In the genomic region with DNA sequence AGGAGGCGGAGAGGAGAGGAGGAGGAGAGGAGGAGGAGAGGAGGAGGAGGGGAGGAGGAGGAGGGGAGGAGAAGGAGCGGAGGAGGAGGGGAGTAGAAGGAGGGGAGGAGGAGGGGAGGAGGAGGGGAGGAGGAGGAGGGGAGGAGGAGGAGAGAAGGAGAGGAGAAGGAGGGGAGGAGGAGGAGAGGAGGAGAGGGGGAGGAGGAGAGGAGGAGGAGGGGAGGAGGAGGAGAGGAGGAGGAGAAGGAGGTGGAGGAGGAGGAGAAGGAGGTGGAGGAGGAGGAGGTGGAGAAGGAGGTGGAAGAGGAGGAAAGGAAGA, we compare ENCODE assay signal across 12 cellular contexts. TPM values are rescaled to one million over a fixed set of nuclear protein-coding genes. Genes with fewer than 3 reads are reported as not detected.
DNase-seq lines count a peak whose midpoint lies in the region; ATAC-seq and TF ChIP-seq lines count a peak whose summit lies in the region.
"Had no signal": no experiment of that assay in that cellular context is flagged by ENCODE, and none has a peak within 500 bp of the region (broad histone marks: within the 10 kb centered on the region; RNA-seq: fewer than 3 reads in every experiment).

No MANE protein-coding gene starts in this region.

- no peak overlapping the region for H3K4me3 ChIP-seq in BLaER1
- peak overlapping the region; percentile 43 for H3K4me3 ChIP-seq in OCI-LY1 (ENCODE audit: low read depth, low read length, poor library complexity, severe bottlenecking)
- peak overlapping the region; percentile 69 for H3K4me3 ChIP-seq in coronary artery
- H3K4me3 ChIP-seq in neutrophil (ENCODE audit: low read depth in 1 of 2, low read length in 1 of 2) = no peak overlapping the region

- no peak for ATAC-seq in naive thymus-derived CD8-positive, alpha-beta T cell
- ATAC-seq in omental fat pad (ENCODE audit: low FRiP score) = no peak

- H3K4me2 ChIP-seq in BLaER1 (peak overlapping the region; percentile 85; the same call in 1 of the 2 replicates), OCI-LY1 (ENCODE audit: low read length) (no peak overlapping the region; the same call in 1 of the 2 replicates)

- H3K27ac ChIP-seq in BLaER1 (no peak overlapping the region), OCI-LY1 (ENCODE audit: low read depth, low read length, poor library complexity, severe bottlenecking) (no peak overlapping the region), coronary artery (peak overlapping the region; percentile 82 to 95), neutrophil (peak overlapping the region; percentile 84)
- H3K27ac ChIP-seq: SJSA1 had no signal

- H2AFZ ChIP-seq in OCI-LY1 (ENCODE audit: low read length) = no peak overlapping the region

- H3K9me2 ChIP-seq in OCI-LY1 (ENCODE audit: low read depth, low read length) = no peaks in the 10 kb centered on the region

- no peaks in the 10 kb centered on the region for H3K79me2 ChIP-seq in OCI-LY1 (ENCODE audit: insufficient read depth, low read length)

- POLR2A ChIA-PET in naive thymus-derived CD8-positive, alpha-beta T cell (lab: Charles Lee) = no interaction called here

- no peaks in the 10 kb centered on the region for H3K9me3 Mint-ChIP-seq in naive thymus-derived CD8-positive, alpha-beta T cell
- H3K9me3 Mint-ChIP-seq: activated CD4-positive, alpha-beta T cell treated with anti-CD3 and anti-CD28 coated beads, Interleukin-2, amount 10 ng/mL, durations not matched to agents 24 days and 14 days; activated naive CD4-positive, alpha-beta T cell treated with anti-CD3 and anti-CD28 coated beads for 36 hours; immature natural killer cell had no signal

- peak overlapping the region in 1 of 10 donors; percentile 77 for H3K4me3 Mint-ChIP-seq in naive thymus-derived CD8-positive, alpha-beta T cell

- H4K20me1 ChIP-seq in BLaER1 (no peaks in the 10 kb centered on the region), OCI-LY1 (ENCODE audit: insufficient read depth, low read length) (no peaks in the 10 kb centered on the region)

- TF ChIP-seq CTCF in OCI-LY1 (IDR thresholded peaks at IDR 0.05; ENCODE audit: low read length) = no peak
- TF ChIP-seq CTCF in coronary artery (IDR thresholded peaks at IDR 0.05) = no peak
- no peak for TF ChIP-seq CTCF in neutrophil (IDR thresholded peaks at IDR 0.05)
- no peak for TF ChIP-seq CTCF in omental fat pad (IDR thresholded peaks at IDR 0.05)

- H3K4me1 Mint-ChIP-seq in naive thymus-derived CD8-positive, alpha-beta T cell = peaks cover 7 to 13% (median 9%) of the 10 kb centered on the region in 4 donors

- no peak for DNase-seq in coronary artery (ENCODE audit: low spot score)
- DNase-seq in NCI-H1694 (lab: John Stamatoyannopoulos, UW) = no peak
- no peak for DNase-seq in naive thymus-derived CD8-positive, alpha-beta T cell
- no peak for DNase-seq in omental fat pad (ENCODE audit: low spot score)
- DNase-seq in kidney tubule cell (ENCODE audit: low spot score) = no peak

- H3F3A ChIP-seq in OCI-LY1 (ENCODE audit: insufficient read depth, low read length) = no peaks in the 10 kb centered on the region

- H3K9me3 ChIP-seq in BLaER1 = no peaks in the 10 kb centered on the region
- no peaks in the 10 kb centered on the region for H3K9me3 ChIP-seq in OCI-LY1 (ENCODE audit: low read length)
- H3K9me3 ChIP-seq in neutrophil = no peaks in the 10 kb centered on the region
- H3K9me3 ChIP-seq: SJSA1 had no signal

- H3K36me3 ChIP-seq in BLaER1 = no peaks in the 10 kb centered on the region
- no peaks in the 10 kb centered on the region for H3K36me3 ChIP-seq in OCI-LY1 (ENCODE audit: insufficient read depth, low read length)
- no peaks in the 10 kb centered on the region for H3K36me3 ChIP-seq in neutrophil
- H3K36me3 ChIP-seq: SJSA1 had no signal

- H3K9ac ChIP-seq in BLaER1 (peak overlapping the region; percentile 71; the same call in 1 of the 2 replicates), OCI-LY1 (ENCODE audit: low read length) (no peak overlapping the region)

- peak overlapping the region in 3 of 10 donors; percentile 90 to 95 (median 94) for H3K27ac Mint-ChIP-seq in naive thymus-derived CD8-positive, alpha-beta T cell

- H3K27me3 ChIP-seq in BLaER1 = no peaks in the 10 kb centered on the region
- H3K27me3 ChIP-seq in OCI-LY1 (ENCODE audit: insufficient read depth, low read length) = no peaks in the 10 kb centered on the region
- H3K27me3 ChIP-seq in neutrophil = no peaks in the 10 kb centered on the region
- H3K27me3 ChIP-seq: SJSA1 had no signal

- no peaks in the 10 kb centered on the region for H3K27me3 Mint-ChIP-seq in naive thymus-derived CD8-positive, alpha-beta T cell
- H3K27me3 Mint-ChIP-seq: activated CD4-positive, alpha-beta T cell treated with anti-CD3 and anti-CD28 coated beads, Interleukin-2, amount 10 ng/mL, durations not matched to agents 24 days and 14 days had no signal

- no peaks in the 10 kb centered on the region for H3K36me3 Mint-ChIP-seq in naive thymus-derived CD8-positive, alpha-beta T cell
- H3K36me3 Mint-ChIP-seq: immature natural killer cell had no signal

- H3K4me1 ChIP-seq in BLaER1 (peaks cover 13% of the 10 kb centered on the region), OCI-LY1 (ENCODE audit: insufficient read depth, low read length, severe bottlenecking) (peaks cover 10% of the 10 kb centered on the region), neutrophil (ENCODE audit: control insufficient read depth in 1 of 2, insufficient read depth in 1 of 2, low read depth in 1 of 2, low read length in 1 of 2) (peaks cover 15 to 17% of the 10 kb centered on the region in 2 experiments)

RNA-seq across cellular contexts. Expression of gene CRCP, which starts 15.5 kb away (rescaled TPM):
- total RNA-seq in naive thymus-derived CD8-positive, alpha-beta T cell = 10 to 100 TPM; 30.7 to 32.9 TPM
- polyA plus RNA-seq in naive thymus-derived CD8-positive, alpha-beta T cell = 10 to 100 TPM; 29.5 to 37.9 (median 36.1) TPM
- total RNA-seq in omental fat pad = 10 to 100 TPM; 26.9 to 49.5 (median 38.3) TPM

RNA-seq across cellular contexts. Expression of gene ASL, which starts 23.6 kb away (rescaled TPM):
- 10 to 100 TPM; 15.2 to 18.6 TPM for total RNA-seq in naive thymus-derived CD8-positive, alpha-beta T cell
- 10 to 100 TPM in 1 of 3 donors, 1 to 10 TPM in 2; 5.2 to 13.0 (median 7.6) TPM for polyA plus RNA-seq in naive thymus-derived CD8-positive, alpha-beta T cell
- 10 to 100 TPM; 17.1 to 42.1 (median 24.7) TPM for total RNA-seq in omental fat pad

Comparison
In these comparisons a context has a peak if more than half of its experiments do, and no peak if none do; other contexts are left out.
1. H3K27ac ChIP-seq: peak in coronary artery (2 of 2) and neutrophil (single experiment); none in BLaER1 (single experiment) and OCI-LY1 (single experiment).
2. H3K4me3 ChIP-seq: peak in OCI-LY1 (single experiment) and coronary artery (single experiment); none in BLaER1 (single experiment) and neutrophil (0 of 2).